Comparison of ENCODE assay signal across 8 cellular contexts in genomic region chr19:35693835-35694599, GRCh38. TPM values are rescaled to one million over a fixed set of nuclear protein-coding genes. Genes with fewer than 3 reads are reported as not detected.
DNase-seq lines count a peak whose midpoint lies in the region; ATAC-seq and TF ChIP-seq lines count a peak whose summit lies in the region.

No MANE protein-coding gene starts in this region.

- peaks cover 0 to 5% (median 2%) of the 10 kb centered on the region in 7 donors for H3K9me3 Mint-ChIP-seq in CD14-positive monocyte

- H3K27ac Mint-ChIP-seq in CD14-positive monocyte: peak overlapping the region in 1 of 7 donors; percentile 40

- H3K4me3 Mint-ChIP-seq in CD14-positive monocyte: no peak overlapping the region

- H3K4me1 Mint-ChIP-seq in CD14-positive monocyte: no peaks in the 10 kb centered on the region

- intact Hi-C loops in CD14-positive monocyte (cut with micrococcal nuclease): loop anchor here (1.0 to 5.0 kb wide), 2 partner anchors 22 to 238 kb away; no protein-coding TSS in a partner anchor

- H3K27me3 Mint-ChIP-seq in CD14-positive monocyte (ENCODE audit: low read depth in 3 of 3): peaks cover 2 to 10% (median 8%) of the 10 kb centered on the region in 3 donors

- H3K36me3 Mint-ChIP-seq in CD14-positive monocyte: no peaks in the 10 kb centered on the region

- peak; percentile 85 for ATAC-seq in GM19397 (IDR thresholded peaks at IDR 0.05; ENCODE audit: unreplicated experiment)

- peak; percentile 78 for DNase-seq in CD14-positive monocyte (ENCODE audit: low spot score)
- peak; percentile 88 for DNase-seq in HK-2 (ENCODE audit: unreplicated experiment)
- DNase-seq in NCI-H748 treated with DMSO at 0.1 percent for 48 hours (lab: John Stamatoyannopoulos, UW): peak; percentile 88
- DNase-seq in activated CD4-positive, alpha-beta T cell treated with anti-CD3 and anti-CD28 coated beads, Interleukin-2, amount 50 U/mL, for 1 hour: peak; percentile 89
- peak; percentile 74 to 87 for DNase-seq in dermis microvascular lymphatic vessel endothelial cell (ENCODE audit: low read depth in 2 of 2)
- DNase-seq in medulla oblongata (ENCODE audit: extremely low spot score): peak; percentile 94
- DNase-seq in stimulated activated CD8-positive, alpha-beta memory T cell treated with anti-CD3 and anti-CD28 coated beads, Interleukin-15, amount 100 ng/mL, for 48 hours (ENCODE audit: low read depth in 2 of 2): peak; percentile 79 to 80

- TF ChIP-seq CTCF in CD14-positive monocyte (IDR thresholded peaks at IDR 0.05): peak; percentile 95

RNA-seq across cellular contexts. Expression of gene ZBTB32, which starts 10.3 kb away (rescaled TPM):
- polyA plus RNA-seq in CD14-positive monocyte: not detected
- not detected in 2 replicates for total RNA-seq in dermis microvascular lymphatic vessel endothelial cell

RNA-seq across cellular contexts. Expression of gene KMT2B, which starts 23.8 kb away (rescaled TPM):
- under 1 TPM; 0.32 to 0.65 TPM for polyA plus RNA-seq in CD14-positive monocyte
- total RNA-seq in dermis microvascular lymphatic vessel endothelial cell: 2.3 and 7.1 TPM in 2 replicates

RNA-seq across cellular contexts. Expression of gene UPK1A, which starts 27.7 kb away (rescaled TPM):
- polyA plus RNA-seq in CD14-positive monocyte: not detected
- not detected in 2 replicates for total RNA-seq in dermis microvascular lymphatic vessel endothelial cell

RNA-seq across cellular contexts. Expression of gene COX6B1, which starts 45.9 kb away (rescaled TPM):
- polyA plus RNA-seq in CD14-positive monocyte: 100 to 1,000 TPM; 825 to 948 TPM
- 243 and 347 TPM in 2 replicates for total RNA-seq in dermis microvascular lymphatic vessel endothelial cell

RNA-seq across cellular contexts. Expression of gene IGFLR1, which starts 48.2 kb away (rescaled TPM):
- 100 to 1,000 TPM; 119 to 144 TPM for polyA plus RNA-seq in CD14-positive monocyte
- 1.1 and 1.8 TPM in 2 replicates for total RNA-seq in dermis microvascular lymphatic vessel endothelial cell

Comparison
In these comparisons a context has a peak if more than half of its experiments do, and no peak if none do; other contexts are left out.
1. Peak in every context shown above with its lines: DNase-seq and ATAC-seq.